In the genomic region with DNA sequence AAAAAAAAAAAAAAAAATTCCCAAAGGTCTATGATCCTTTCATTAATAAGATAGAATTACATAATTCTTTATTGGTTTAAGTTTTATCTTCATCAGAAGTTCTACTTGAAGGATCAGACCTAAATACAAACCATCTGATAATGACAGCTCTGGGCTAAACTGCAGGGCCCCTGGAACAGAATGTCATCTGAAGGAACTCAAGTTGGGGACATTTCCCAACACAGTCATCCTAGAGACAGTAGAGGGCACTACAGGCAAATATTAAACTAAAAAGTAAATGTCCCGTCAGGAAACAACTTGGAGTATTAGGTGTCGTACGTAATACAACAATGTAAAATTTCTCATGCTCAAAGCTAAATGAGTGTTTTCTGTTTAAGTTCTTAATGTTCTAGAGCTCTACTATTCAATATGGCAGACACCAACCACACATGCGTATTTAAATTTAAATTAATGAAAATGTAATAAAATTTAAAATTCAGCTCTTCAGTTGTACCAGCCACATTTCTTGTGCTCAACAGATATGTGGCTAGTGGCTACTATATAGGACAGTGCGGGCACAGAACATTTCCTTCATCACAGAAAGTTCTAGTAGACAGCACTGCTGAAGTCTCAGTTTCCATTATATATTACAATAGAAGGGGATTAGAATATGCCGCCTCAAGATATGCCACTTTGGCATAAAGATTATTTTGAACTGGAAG, we compare ENCODE assay signal across 8 cellular contexts. TPM values are rescaled to one million over a fixed set of nuclear protein-coding genes. Genes with fewer than 3 reads are reported as not detected.
DNase-seq lines count a peak whose midpoint lies in the region; ATAC-seq lines count a peak whose summit lies in the region.

No MANE protein-coding gene starts in this region.

- H3K4me1 Mint-ChIP-seq in activated CD4-positive, alpha-beta T cell treated with anti-CD3 and anti-CD28 coated beads for 36 hours, result no peaks in the 10 kb centered on the region

- POLR2A ChIA-PET in activated CD4-positive, alpha-beta T cell treated with anti-CD3 and anti-CD28 coated beads for 36 hours (lab: Charles Lee), result interaction anchor here (0.6 kb wide), 1 partner anchor 122 kb away, joined by 12 read pairs; no protein-coding TSS in a partner anchor

- no peaks in the 10 kb centered on the region for H3K36me3 Mint-ChIP-seq in activated CD4-positive, alpha-beta T cell treated with anti-CD3 and anti-CD28 coated beads for 36 hours (ENCODE audit: low read depth)

- H3K27ac Mint-ChIP-seq in activated CD4-positive, alpha-beta T cell treated with anti-CD3 and anti-CD28 coated beads for 36 hours, result no peak overlapping the region

- peak; percentile 76 for ATAC-seq in activated CD4-positive, alpha-beta T cell treated with anti-CD3 and anti-CD28 coated beads for 36 hours
- ATAC-seq in GM19452 (IDR thresholded peaks at IDR 0.05; ENCODE audit: unreplicated experiment) (peak; percentile 77), HG03565 (IDR thresholded peaks at IDR 0.05; ENCODE audit: unreplicated experiment) (peak; percentile 68)

- H3K9me3 Mint-ChIP-seq in activated CD4-positive, alpha-beta T cell treated with anti-CD3 and anti-CD28 coated beads for 36 hours (ENCODE audit: low read depth), result no peaks in the 10 kb centered on the region

- no peak overlapping the region for H3K4me3 Mint-ChIP-seq in activated CD4-positive, alpha-beta T cell treated with anti-CD3 and anti-CD28 coated beads for 36 hours

- H3K27me3 Mint-ChIP-seq in activated CD4-positive, alpha-beta T cell treated with anti-CD3 and anti-CD28 coated beads for 36 hours, result no peaks in the 10 kb centered on the region

- peak; percentile 23 for DNase-seq in activated CD4-positive, alpha-beta T cell treated with anti-CD3 and anti-CD28 coated beads for 36 hours
- DNase-seq in activated CD4-positive, alpha-beta T cell treated with anti-CD3 and anti-CD28 coated beads, Interleukin-2, amount 50 U/mL, for 48 hours, result no peak
- DNase-seq in OCI-M1 (lab: John Stamatoyannopoulos, UW) (peak; percentile 86), dermis blood vessel endothelial cell (peak; percentile 78), medulla oblongata (ENCODE audit: extremely low spot score) (peak; percentile 77), HK-2 (ENCODE audit: unreplicated experiment) (no peak)

- CTCF ChIA-PET in activated CD4-positive, alpha-beta T cell treated with anti-CD3 and anti-CD28 coated beads for 36 hours (lab: Charles Lee), result interaction anchor here (0.5 to 2.0 kb wide), 15 partner anchors 14 to 803 kb away, joined by 3 to 14 read pairs (median 3); partner anchors contain the start of gene RAB20

- intact Hi-C loops in activated CD4-positive, alpha-beta T cell treated with anti-CD3 and anti-CD28 coated beads for 36 hours (cut with DNase I, micrococcal nuclease), result loop anchor here (1.0 kb wide), 1 partner anchor 226 kb away; no protein-coding TSS in a partner anchor

RNA-seq across cellular contexts. Expression of gene NAXD, which starts 21.8 kb away (rescaled TPM):
- 10 to 100 TPM; 19.6 to 23.3 TPM for total RNA-seq in activated CD4-positive, alpha-beta T cell treated with anti-CD3 and anti-CD28 coated beads for 36 hours
- total RNA-seq in dermis blood vessel endothelial cell, result 23.8 and 24.8 TPM in 2 replicates

RNA-seq across cellular contexts. Expression of gene RAB20, which starts 32.1 kb away (rescaled TPM):
- 1 to 10 TPM; 6.0 to 9.0 TPM for total RNA-seq in activated CD4-positive, alpha-beta T cell treated with anti-CD3 and anti-CD28 coated beads for 36 hours
- 1.3 and 1.5 TPM in 2 replicates for total RNA-seq in dermis blood vessel endothelial cell

Comparison
In these comparisons a context has a peak if more than half of its experiments do, and no peak if none do; other contexts are left out.
1. DNase-seq: peak in activated CD4-positive, alpha-beta T cell treated with anti-CD3 and anti-CD28 coated beads for 36 hours (single experiment), OCI-M1 (single experiment), dermis blood vessel endothelial cell (single experiment) and medulla oblongata (single experiment); none in activated CD4-positive, alpha-beta T cell treated with anti-CD3 and anti-CD28 coated beads, Interleukin-2, amount 50 U/mL, for 48 hours (0 of 2) and HK-2 (single experiment).
2. Peak in every context shown above with its lines, with median percentiles within 50 percentile points of each other: ATAC-seq.